ENCODE assay signal across 1 cellular context in the genomic region with DNA sequence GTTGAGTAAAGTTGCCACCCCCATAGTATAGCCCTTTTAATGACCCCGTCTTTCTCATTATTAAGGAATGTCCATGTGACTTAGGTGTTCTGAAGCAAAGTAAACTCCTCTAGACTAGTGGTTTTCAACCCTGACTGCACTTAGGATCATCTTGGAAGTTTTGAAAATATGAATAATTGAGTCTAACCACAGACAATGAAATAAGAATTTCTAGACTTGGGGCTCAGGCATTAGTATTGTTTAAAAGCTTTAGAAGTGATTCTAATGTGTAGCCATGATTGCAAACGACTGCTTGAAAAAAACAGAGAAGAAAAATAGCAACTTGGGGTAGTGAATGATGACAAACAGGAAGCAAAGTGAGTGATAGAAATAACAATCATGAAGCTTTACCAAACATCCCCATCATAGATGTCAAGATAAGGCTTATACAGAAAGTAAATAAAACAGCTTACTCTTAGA.
TF ChIP-seq lines count a peak whose summit lies in the region.

No MANE protein-coding gene starts in this region.

TF ChIP-seq in IMR-90, 13 proteins besides CTCF, POLR2A, EP300 and RAD21 (continued from another document):
- TF ChIP-seq CHD1 (IDR thresholded peaks at IDR 0.05; ENCODE audit: low read depth, low read length): no peak
- TF ChIP-seq RCOR1 (IDR thresholded peaks at IDR 0.05; ENCODE audit: insufficient replicate concordance, low read length): no peak
- TF ChIP-seq MAZ (IDR thresholded peaks at IDR 0.05; ENCODE audit: borderline replicate concordance, low read depth, low read length): no peak
- no peak for TF ChIP-seq MXI1 (IDR thresholded peaks at IDR 0.05; ENCODE audit: borderline replicate concordance, low read depth, low read length)
- TF ChIP-seq SMC3 (IDR thresholded peaks at IDR 0.05; ENCODE audit: low read depth, low read length): no peak
- no peak for TF ChIP-seq BHLHE40 (IDR thresholded peaks at IDR 0.05; ENCODE audit: low read depth, low read length)
